In genomic region chr16:10536328-10536727, GRCh38 we compare ENCODE assay signal across 1 cellular context. TPM values are rescaled to one million over a fixed set of nuclear protein-coding genes. Genes with fewer than 3 reads are reported as not detected.
"Had no signal": no experiment of that assay in that cellular context is flagged by ENCODE, and none has a peak within 500 bp of the region (broad histone marks: within the 10 kb centered on the region; RNA-seq: fewer than 3 reads in every experiment).

No MANE protein-coding gene starts in this region.

RNA-seq across cellular contexts. Expression of gene EMP2, which starts 44.1 kb away (rescaled TPM):
- total RNA-seq: natural killer cell had no signal
